ENCODE assay signal across 1 cellular context in the genomic region with DNA sequence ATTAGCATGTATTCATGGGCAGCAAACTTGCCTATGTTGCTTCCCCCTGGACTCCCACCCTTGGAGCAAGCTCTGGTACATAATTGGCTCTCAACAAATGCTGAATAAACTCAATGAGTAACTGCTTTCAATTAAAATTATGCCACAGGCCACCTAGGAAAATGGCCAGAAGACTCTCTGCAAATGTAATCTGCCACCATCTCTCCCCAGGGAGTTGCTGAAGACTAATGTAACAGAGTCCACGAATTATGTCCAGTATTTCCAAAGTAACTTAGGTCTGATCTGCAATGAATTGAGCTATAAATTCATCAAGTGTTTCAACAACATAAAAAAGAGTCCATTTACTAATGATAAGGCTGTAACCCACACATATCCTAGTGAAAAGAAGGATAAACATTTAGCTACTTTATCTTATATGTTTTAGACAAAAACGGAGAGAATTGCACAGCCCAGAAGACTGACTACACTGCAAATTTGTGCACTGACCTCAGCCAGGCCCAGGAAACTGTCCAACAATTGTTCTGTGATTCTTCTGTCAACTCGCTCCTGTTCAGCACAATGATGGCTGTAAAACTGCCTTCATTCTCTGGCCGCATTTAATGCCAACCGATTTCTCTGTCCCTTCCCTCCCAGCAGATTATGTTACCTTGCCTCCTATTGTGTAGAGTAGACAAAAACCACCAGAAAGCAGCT.
TF ChIP-seq lines count a peak whose summit lies in the region.

No MANE protein-coding gene starts in this region.

TF ChIP-seq in IMR-90, 13 proteins besides CTCF, POLR2A, EP300 and RAD21 (continued from another document):
- TF ChIP-seq NFE2L2 (IDR thresholded peaks at IDR 0.05; ENCODE audit: low read depth, low read length) (no peak), MXI1 (IDR thresholded peaks at IDR 0.05; ENCODE audit: borderline replicate concordance, low read depth, low read length) (no peak), CEBPB (IDR thresholded peaks at IDR 0.05; ENCODE audit: low read depth, low read length) (no peak), CHD1 (IDR thresholded peaks at IDR 0.05; ENCODE audit: low read depth, low read length) (no peak), BHLHE40 (IDR thresholded peaks at IDR 0.05; ENCODE audit: low read depth, low read length) (no peak), ELK1 (IDR thresholded peaks at IDR 0.05; ENCODE audit: borderline replicate concordance, low read depth, low read length) (no peak), RFX5 (IDR thresholded peaks at IDR 0.05; ENCODE audit: low read depth, low read length) (no peak)
